In the genomic region with DNA sequence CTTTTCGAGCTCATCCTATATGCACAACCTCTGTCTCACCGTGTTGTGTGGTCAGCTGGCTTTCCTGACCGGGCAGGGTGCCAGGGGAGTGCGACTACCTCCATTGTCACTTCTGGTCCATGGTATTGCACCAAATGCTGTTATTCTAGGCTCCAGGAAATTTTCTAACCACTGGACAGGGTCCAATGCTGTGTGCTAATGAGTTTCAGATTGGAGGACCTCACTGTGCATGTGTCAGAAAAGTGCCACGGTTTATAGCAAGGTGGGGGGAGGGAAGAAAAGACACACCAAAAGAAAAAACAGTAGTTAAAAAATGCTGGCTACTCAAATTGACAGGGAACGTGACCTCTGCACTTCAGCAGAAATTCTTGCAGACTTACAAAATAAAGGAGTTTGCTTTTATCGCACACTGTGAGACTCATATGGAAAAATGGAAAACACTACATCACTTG, we compare ENCODE assay signal across 9 cellular contexts.
DNase-seq lines count a peak whose midpoint lies in the region; ATAC-seq and TF ChIP-seq lines count a peak whose summit lies in the region.
"Had no signal": no experiment of that assay in that cellular context is flagged by ENCODE, and none has a peak within 500 bp of the region (broad histone marks: within the 10 kb centered on the region; RNA-seq: fewer than 3 reads in every experiment).

No MANE protein-coding gene starts in this region.

- H3K4me3 Mint-ChIP-seq in CD14-positive monocyte: no peak overlapping the region

- peaks cover 18% of the 10 kb centered on the region for H3K4me1 Mint-ChIP-seq in CD14-positive monocyte

- CTCF ChIA-PET in HEK293 (lab: Yijun Ruan, JAX): no interaction called here
- CTCF ChIA-PET in SK-N-SH (lab: Yijun Ruan, JAX): interaction anchor here (1.2 kb wide), 1 partner anchor 80 kb away, joined by 3 read pairs; no protein-coding TSS in a partner anchor

- peak overlapping the region in 1 of 7 donors; percentile 44 for H3K27ac Mint-ChIP-seq in CD14-positive monocyte

- H3K4me3 ChIP-seq in HEK293 (ENCODE audit: low read depth, low read length): no peak overlapping the region
- no peak overlapping the region for H3K4me3 ChIP-seq in SK-N-SH (ENCODE audit: low read depth in 2 of 2, low read length in 1 of 2)
- no peak overlapping the region for H3K4me3 ChIP-seq in smooth muscle cell

- H3K9me3 ChIP-seq in HEK293 (ENCODE audit: control insufficient read depth, insufficient read depth, low read depth, low read length) (no peaks in the 10 kb centered on the region), SK-N-SH (no peaks in the 10 kb centered on the region), smooth muscle cell (replicated peaks; ENCODE audit: low read depth) (no peaks in the 10 kb centered on the region)

- H2AFZ ChIP-seq in SK-N-SH (ENCODE audit: low read depth): no peak overlapping the region
- H2AFZ ChIP-seq in smooth muscle cell (ENCODE audit: low read depth): no peak overlapping the region

- H3K4me2 ChIP-seq in SK-N-SH (peak overlapping the region; percentile 68), smooth muscle cell (no peak overlapping the region)

- H3K36me3 Mint-ChIP-seq in CD14-positive monocyte: peaks cover 31% of the 10 kb centered on the region in 2 donors

- H3K27me3 ChIP-seq in SK-N-SH (ENCODE audit: insufficient read depth) (no peaks in the 10 kb centered on the region), smooth muscle cell (ENCODE audit: low read depth) (no peaks in the 10 kb centered on the region)

- ATAC-seq in GM18519 (IDR thresholded peaks at IDR 0.05; ENCODE audit: low FRiP score, unreplicated experiment) (no peak), GM21529 (IDR thresholded peaks at IDR 0.05; ENCODE audit: unreplicated experiment) (no peak), HG03025 (IDR thresholded peaks at IDR 0.05; ENCODE audit: low FRiP score, unreplicated experiment) (no peak)

- no peak overlapping the region for H3K27ac ChIP-seq in HEK293 (ENCODE audit: extremely low read depth, low read depth, low read length)
- peak overlapping the region; percentile 85 to 96 for H3K27ac ChIP-seq in SK-N-SH (ENCODE audit: low read depth in 2 of 2, low read length in 1 of 2)
- H3K27ac ChIP-seq in smooth muscle cell (ENCODE audit: low read depth): peak overlapping the region; percentile 93

- TF ChIP-seq EP300 in SK-N-SH (IDR thresholded peaks at IDR 0.05; ENCODE audit: borderline replicate concordance in 1 of 2, low read depth in 1 of 2, low read length in 1 of 2): peak in 1 of 2 experiments; percentile 85; a peak in 2 of 4 replicates

- no peaks in the 10 kb centered on the region for H3K9me2 ChIP-seq in SK-N-SH

- H4K20me1 ChIP-seq in SK-N-SH (ENCODE audit: insufficient read depth): no peaks in the 10 kb centered on the region
- H4K20me1 ChIP-seq in smooth muscle cell (ENCODE audit: low read depth): peaks cover 10% of the 10 kb centered on the region

- H3F3A ChIP-seq in SK-N-SH (replicated peaks; ENCODE audit: insufficient read depth): peaks cover 58% of the 10 kb centered on the region
- H3F3A ChIP-seq in smooth muscle cell (ENCODE audit: low read depth): peaks cover 10% of the 10 kb centered on the region

- TF ChIP-seq CTCF in HEK293 (tag by site-specific recombination; IDR thresholded peaks at IDR 0.05) (no peak), SK-N-SH (IDR thresholded peaks at IDR 0.05) (no peak), smooth muscle cell (IDR thresholded peaks at IDR 0.05; ENCODE audit: borderline replicate concordance, insufficient read depth, poor library complexity, severe bottlenecking) (no peak), CD14-positive monocyte (IDR thresholded peaks at IDR 0.05) (no peak)

- intact Hi-C loops in CD14-positive monocyte (cut with micrococcal nuclease): no loop called here

- H3K79me2 ChIP-seq in SK-N-SH (ENCODE audit: insufficient read depth) (peaks cover 64% of the 10 kb centered on the region), smooth muscle cell (ENCODE audit: low read depth) (peaks cover 8% of the 10 kb centered on the region)

- peak overlapping the region; percentile 71; the same call in 1 of the 2 replicates for H3K9ac ChIP-seq in SK-N-SH
- H3K9ac ChIP-seq in smooth muscle cell (ENCODE audit: low read depth): peak overlapping the region; percentile 88

- POLR2A ChIA-PET in HEK293 (lab: Yijun Ruan, JAX) (no interaction called here), SK-N-SH (lab: Yijun Ruan, JAX) (no interaction called here)

- H3K27me3 Mint-ChIP-seq in CD14-positive monocyte (ENCODE audit: low read depth in 3 of 3): no peaks in the 10 kb centered on the region

- no peaks in the 10 kb centered on the region for H3K9me3 Mint-ChIP-seq in CD14-positive monocyte

- H3K4me1 ChIP-seq in HEK293 (ENCODE audit: control insufficient read depth, insufficient read depth, low read length) (peaks cover 7% of the 10 kb centered on the region; the same call in 1 of the 2 replicates), SK-N-SH (ENCODE audit: control insufficient read depth in 1 of 2, insufficient read depth in 2 of 2, low read depth in 1 of 2, low read length in 1 of 2) (peaks cover 43 to 61% of the 10 kb centered on the region in 2 experiments), smooth muscle cell (ENCODE audit: low read depth) (peaks cover 24% of the 10 kb centered on the region)

- TF ChIP-seq RAD21 in SK-N-SH (IDR thresholded peaks at IDR 0.05; ENCODE audit: low read length): peak; percentile 27; the same call in 1 of the 2 replicates

- DNase-seq in SK-N-SH (peak; percentile 61), glomerular visceral epithelial cell (ENCODE audit: extremely low spot score) (peak; percentile 75), smooth muscle cell (lab: John Stamatoyannopoulos, UW; ENCODE audit: unreplicated experiment) (no peak), CD14-positive monocyte (ENCODE audit: low spot score) (no peak)
- DNase-seq: H7 had no signal

- 17% methylated on average over 7 of the region's 7 CpGs for WGBS in SK-N-SH (ENCODE audit: low lambda C conversion rate)
- WGBS in smooth muscle cell (ENCODE audit: low lambda C conversion rate): 82% methylated on average over 7 of the region's 7 CpGs

- H3K36me3 ChIP-seq in HEK293 (ENCODE audit: control insufficient read depth in 2 of 2, insufficient read depth in 1 of 2, low read length in 2 of 2): no peaks in the 10 kb centered on the region
- no peaks in the 10 kb centered on the region for H3K36me3 ChIP-seq in SK-N-SH (replicated peaks in 1 of 2; ENCODE audit: control insufficient read depth in 1 of 2, insufficient read depth in 2 of 2, low read length in 1 of 2)
- H3K36me3 ChIP-seq in smooth muscle cell (ENCODE audit: low read depth): no peaks in the 10 kb centered on the region

TF ChIP-seq in HEK293, 187 proteins besides CTCF, POLR2A, EP300 and RAD21 (continues in another document):
- TF ChIP-seq ZNF629 (tag by site-specific recombination; IDR thresholded peaks at IDR 0.05) (peak; percentile 67; the same call in 1 of the 2 replicates), ZNF37A (tag by site-specific recombination; IDR thresholded peaks at IDR 0.05) (no peak), ZEB2 (tag by site-specific recombination; IDR thresholded peaks at IDR 0.05) (peak; percentile 23; the same call in 1 of the 2 replicates), FEZF1 (tag by site-specific recombination; IDR thresholded peaks at IDR 0.05) (peak; percentile 82), ZNF366 (tag by site-specific recombination; conservative IDR thresholded peaks at IDR 0.05) (peak; percentile 72), KLF8 (tag by site-specific recombination; IDR thresholded peaks at IDR 0.05) (peak; percentile 63), WT1 (tag by site-specific recombination; IDR thresholded peaks at IDR 0.05) (peak; percentile 29; the same call in 1 of the 2 replicates), TRIM28 (IDR thresholded peaks at IDR 0.05; ENCODE audit: borderline replicate concordance, low read length) (peak; percentile 81), ZNF639 (tag by site-specific recombination; IDR thresholded peaks at IDR 0.05) (no peak), ZNF843 (tag by site-specific recombination; IDR thresholded peaks at IDR 0.05) (peak; percentile 63)

TF ChIP-seq in SK-N-SH, 30 proteins besides CTCF, POLR2A, EP300 and RAD21:
- TF ChIP-seq ZBTB33 (IDR thresholded peaks at IDR 0.05; ENCODE audit: borderline replicate concordance, low read depth) (no peak), FOXM1 (IDR thresholded peaks at IDR 0.05; ENCODE audit: low read depth) (no peak), FOSL2 (IDR thresholded peaks at IDR 0.05; ENCODE audit: borderline replicate concordance, low read depth) (0 out of 2 replicates have a peak, but pooled peaks have one; percentile 9), CHD2 (IDR thresholded peaks at IDR 0.05; ENCODE audit: low read length, partially characterized antibody) (peak; percentile 82), RCOR1 (IDR thresholded peaks at IDR 0.05; ENCODE audit: low read length) (peak; percentile 94), JUND (IDR thresholded peaks at IDR 0.05) (0 out of 2 replicates have a peak, but pooled peaks have one; percentile 18), MXI1 (IDR thresholded peaks at IDR 0.05; ENCODE audit: low read depth, low read length) (peak; percentile 66; the same call in 1 of the 2 replicates), SMC3 (IDR thresholded peaks at IDR 0.05; ENCODE audit: low read depth, low read length) (no peak), FOXJ3 (CRISPR knock-in tag; IDR thresholded peaks at IDR 0.05) (peak; percentile 73; the same call in 1 of the 2 replicates), NFIC (IDR thresholded peaks at IDR 0.05; ENCODE audit: borderline replicate concordance) (peak; percentile 75), TCF12 (IDR thresholded peaks at IDR 0.05) (peak; percentile 83)
- TF ChIP-seq, protein P1, sequence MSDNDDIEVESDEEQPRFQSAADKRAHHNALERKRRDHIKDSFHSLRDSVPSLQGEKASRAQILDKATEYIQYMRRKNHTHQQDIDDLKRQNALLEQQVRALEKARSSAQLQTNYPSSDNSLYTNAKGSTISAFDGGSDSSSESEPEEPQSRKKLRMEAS (IDR thresholded peaks at IDR 0.05; ENCODE audit: low read depth): no peak
TF ChIP-seq in SK-N-SH: peak in this region for 8.

Comparison
In these comparisons a context has a peak if more than half of its experiments do, and no peak if none do; other contexts are left out.
1. DNase-seq: peak in SK-N-SH (single experiment) and glomerular visceral epithelial cell (single experiment); none in smooth muscle cell (single experiment) and CD14-positive monocyte (single experiment).
2. Of the 4 proteins assayed by ChIP-seq in both HEK293 and SK-N-SH: peak only in HEK293: REST; only in SK-N-SH: none; in both: none; in neither: 3.